1 cellular context compared by ENCODE assay signal in the genomic region with DNA sequence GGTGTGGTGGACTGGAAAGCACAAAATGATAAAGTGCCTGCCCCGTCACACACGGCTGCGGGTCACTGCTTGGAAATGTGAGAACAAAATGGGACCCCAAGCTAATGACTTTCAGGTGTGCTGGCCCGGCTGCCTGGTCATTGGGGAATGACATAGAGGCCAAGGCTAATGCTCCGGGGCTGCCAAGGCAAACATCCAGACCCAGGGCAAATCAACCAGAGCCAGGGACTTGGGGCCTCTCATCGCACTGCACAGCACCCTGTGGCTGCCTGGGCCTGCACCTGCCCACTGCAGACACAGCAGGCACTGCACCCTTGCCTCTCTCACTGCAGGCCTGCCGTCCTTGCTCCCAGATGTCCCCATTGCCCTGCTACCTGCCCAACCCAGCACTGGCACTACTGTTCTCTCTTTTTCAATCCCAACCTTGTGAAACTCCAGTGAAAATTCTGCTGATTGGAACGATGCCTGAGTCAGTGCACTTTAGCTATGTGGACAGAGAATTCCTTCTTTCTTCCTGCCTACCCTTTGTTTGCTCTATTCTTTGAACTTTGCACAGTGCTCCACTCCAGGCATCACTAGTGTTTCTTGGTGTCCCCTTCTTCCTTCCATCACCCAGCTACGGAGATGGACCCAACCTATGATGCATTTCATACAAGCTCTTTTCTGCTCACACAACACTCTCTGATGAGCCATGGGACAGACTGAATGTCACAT.
TF ChIP-seq lines count a peak whose summit lies in the region.

No MANE protein-coding gene starts in this region.

TF ChIP-seq in H1, 55 proteins besides CTCF, POLR2A, EP300 and RAD21:
- TF ChIP-seq TAF1 (IDR thresholded peaks at IDR 0.05; ENCODE audit: low read depth, low read length) (no peak), MAFK (IDR thresholded peaks at IDR 0.05; ENCODE audit: low read depth, low read length) (no peak), BRCA1 (IDR thresholded peaks at IDR 0.05; ENCODE audit: low read depth, low read length) (no peak), SP2 (IDR thresholded peaks at IDR 0.05; ENCODE audit: low read length) (no peak), HDAC6 (IDR thresholded peaks at IDR 0.05; ENCODE audit: low read depth, low read length) (no peak), CREB1 (IDR thresholded peaks at IDR 0.05) (no peak), SIN3A (conservative IDR thresholded peaks at IDR 0.05 in 1 of 2, IDR thresholded peaks at IDR 0.05 in 1 of 2; ENCODE audit: low read depth in 1 of 2, low read length in 2 of 2) (no peak), SP4 (IDR thresholded peaks at IDR 0.05; ENCODE audit: low read length) (no peak), GABPA (IDR thresholded peaks at IDR 0.05; ENCODE audit: borderline replicate concordance, insufficient read depth, low read length) (no peak)
